8 cellular contexts compared by ENCODE assay signal in genomic region chr2:68411397-68412126, GRCh38. TPM values are rescaled to one million over a fixed set of nuclear protein-coding genes. Genes with fewer than 3 reads are reported as not detected.
DNase-seq lines count a peak whose midpoint lies in the region; ATAC-seq and TF ChIP-seq lines count a peak whose summit lies in the region.
"Had no signal": no experiment of that assay in that cellular context is flagged by ENCODE, and none has a peak within 500 bp of the region (broad histone marks: within the 10 kb centered on the region; RNA-seq: fewer than 3 reads in every experiment).

No MANE protein-coding gene starts in this region.

- H4K20me1 ChIP-seq in KMS-11 (ENCODE audit: insufficient read depth), result no peaks in the 10 kb centered on the region

- H3K4me1 ChIP-seq in KMS-11 (ENCODE audit: low read depth, poor library complexity, severe bottlenecking), result peaks cover 34% of the 10 kb centered on the region
- H3K4me1 ChIP-seq in mucosa of descending colon (ENCODE audit: low read depth), result no peaks in the 10 kb centered on the region

- peak overlapping the region; percentile 46 for H3K27ac ChIP-seq in KMS-11

- H3K4me3 ChIP-seq in KMS-11 (IDR thresholded peaks at IDR 0.05; ENCODE audit: insufficient read depth, low read depth, low read length), result no peak overlapping the region
- no peak overlapping the region for H3K4me3 ChIP-seq in mucosa of descending colon

- no peak overlapping the region for H3K9ac ChIP-seq in KMS-11

- H3K27me3 ChIP-seq in KMS-11 (ENCODE audit: insufficient read depth, low read depth), result no peaks in the 10 kb centered on the region

- peak; percentile 94 for ATAC-seq in GM18907 (IDR thresholded peaks at IDR 0.05; ENCODE audit: unreplicated experiment)
- peak; percentile 92 for ATAC-seq in HG02678 (IDR thresholded peaks at IDR 0.05; ENCODE audit: unreplicated experiment)
- ATAC-seq in mucosa of descending colon, result peak; percentile 56

- H3K79me2 ChIP-seq in KMS-11 (ENCODE audit: insufficient read depth, low read depth), result no peaks in the 10 kb centered on the region

- H3K4me2 ChIP-seq in KMS-11, result peak overlapping the region; percentile 73

- DNase-seq in mucosa of descending colon, result no peak
- DNase-seq in GM19238 (ENCODE audit: insufficient read length, low spot score), result no peak
- DNase-seq in NCI-H526 treated with DMSO at 0.1 percent for 48 hours (lab: John Stamatoyannopoulos, UW), result no peak
- DNase-seq in cortex of kidney (lab: John Stamatoyannopoulos, UW), result no peak
- DNase-seq: NCI-H2081 treated with DMSO at 0.1 percent for 48 hours had no signal

- H2AFZ ChIP-seq in KMS-11 (ENCODE audit: low read depth), result peak overlapping the region; percentile 23; the same call in 1 of the 2 replicates

- no peaks in the 10 kb centered on the region for H3K9me3 ChIP-seq in mucosa of descending colon

- H3K36me3 ChIP-seq in KMS-11 (ENCODE audit: insufficient read depth) (no peaks in the 10 kb centered on the region), mucosa of descending colon (ENCODE audit: low read depth) (no peaks in the 10 kb centered on the region)

- no peak for TF ChIP-seq CTCF in KMS-11 (conservative IDR thresholded peaks at IDR 0.05; ENCODE audit: low read depth, low read length)
- no peak for TF ChIP-seq CTCF in mucosa of descending colon (IDR thresholded peaks at IDR 0.05)

- intact Hi-C loops in mucosa of descending colon (cut with DNase I, micrococcal nuclease), result no loop called here

RNA-seq across cellular contexts. Expression of gene PLEK, which starts 46.5 kb away (rescaled TPM):
- 10 to 100 TPM in 2 of 3 donors, 1 to 10 TPM in 1; 4.8 to 16.0 (median 13.8) TPM for total RNA-seq in mucosa of descending colon

RNA-seq across cellular contexts. Expression of gene FBXO48, which starts 55.5 kb away (rescaled TPM):
- total RNA-seq in mucosa of descending colon, result 1 to 10 TPM; 1.5 to 2.6 (median 1.9) TPM

RNA-seq across cellular contexts. Expression of gene APLF, which starts 55.8 kb away (rescaled TPM):
- total RNA-seq in mucosa of descending colon, result 1 to 10 TPM; 1.9 to 9.7 (median 2.7) TPM
